In the genomic region with DNA sequence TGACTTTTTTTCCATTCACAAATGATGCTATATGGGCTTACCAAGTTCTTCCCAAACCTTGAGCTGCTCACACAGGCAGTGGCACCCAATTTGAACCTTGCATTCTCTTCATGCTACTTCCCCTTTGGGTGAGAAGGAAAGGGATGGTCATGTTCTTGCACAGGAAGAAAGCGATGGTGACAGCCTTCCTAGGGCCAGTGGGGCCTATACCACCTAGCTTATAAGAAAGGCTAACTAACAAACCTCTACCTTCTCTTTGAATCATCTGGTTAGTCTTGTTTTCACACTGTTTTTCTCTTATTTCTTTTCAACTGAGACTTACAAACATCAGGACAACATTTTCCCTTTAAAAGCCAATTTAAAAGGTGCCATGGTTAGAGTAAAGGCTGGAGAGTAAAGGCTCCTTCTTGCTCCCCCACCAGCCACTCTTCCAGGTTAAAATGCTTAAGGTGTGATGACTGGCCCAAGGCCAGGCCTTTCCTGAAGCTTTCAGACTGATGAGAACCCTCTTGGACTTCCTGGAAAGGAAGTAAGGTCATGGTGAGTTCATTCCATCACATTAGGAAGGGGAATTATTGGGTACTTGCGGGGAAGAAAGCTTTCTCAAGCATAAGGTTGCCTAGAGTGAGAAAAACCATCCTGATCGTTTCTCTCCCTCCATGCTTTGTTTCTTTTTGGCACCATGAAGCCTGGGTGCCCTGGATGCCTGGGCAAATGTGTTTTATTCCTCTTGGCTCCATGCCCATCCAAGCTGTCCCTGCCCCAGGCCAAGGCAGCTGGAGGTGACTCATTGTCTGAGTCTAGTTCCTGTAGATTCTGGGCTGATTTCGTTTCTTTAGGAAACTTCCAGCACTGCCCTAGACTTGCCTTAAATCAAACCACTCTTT, we compare ENCODE assay signal across 1 cellular context.
TF ChIP-seq lines count a peak whose summit lies in the region.

No MANE protein-coding gene starts in this region.

TF ChIP-seq in HCT116, 20 proteins besides CTCF, POLR2A, EP300 and RAD21 (continued from another document):
- TF ChIP-seq, protein P1, sequence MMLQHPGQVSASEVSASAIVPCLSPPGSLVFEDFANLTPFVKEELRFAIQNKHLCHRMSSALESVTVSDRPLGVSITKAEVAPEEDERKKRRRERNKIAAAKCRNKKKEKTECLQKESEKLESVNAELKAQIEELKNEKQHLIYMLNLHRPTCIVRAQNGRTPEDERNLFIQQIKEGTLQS (IDR thresholded peaks at IDR 0.05) = 0 out of 2 replicates have a peak, but pooled peaks have one; percentile 12
- TF ChIP-seq, protein P2, sequence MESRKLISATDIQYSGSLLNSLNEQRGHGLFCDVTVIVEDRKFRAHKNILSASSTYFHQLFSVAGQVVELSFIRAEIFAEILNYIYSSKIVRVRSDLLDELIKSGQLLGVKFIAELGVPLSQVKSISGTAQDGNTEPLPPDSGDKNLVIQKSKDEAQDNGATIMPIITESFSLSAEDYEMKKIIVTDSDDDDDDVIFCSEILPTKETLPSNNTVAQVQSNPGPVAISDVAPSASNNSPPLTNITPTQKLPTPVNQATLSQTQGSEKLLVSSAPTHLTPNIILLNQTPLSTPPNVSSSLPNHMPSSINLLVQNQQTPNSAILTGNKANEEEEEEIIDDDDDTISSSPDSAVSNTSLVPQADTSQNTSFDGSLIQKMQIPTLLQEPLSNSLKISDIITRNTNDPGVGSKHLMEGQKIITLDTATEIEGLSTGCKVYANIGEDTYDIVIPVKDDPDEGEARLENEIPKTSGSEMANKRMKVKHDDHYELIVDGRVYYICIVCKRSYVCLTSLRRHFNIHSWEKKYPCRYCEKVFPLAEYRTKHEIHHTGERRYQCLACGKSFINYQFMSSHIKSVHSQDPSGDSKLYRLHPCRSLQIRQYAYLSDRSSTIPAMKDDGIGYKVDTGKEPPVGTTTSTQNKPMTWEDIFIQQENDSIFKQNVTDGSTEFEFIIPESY (IDR thresholded peaks at IDR 0.05; ENCODE audit: extremely low read depth, insufficient replicate concordance, low read length) = no peak
- peak; percentile 84 for TF ChIP-seq SP1 (IDR thresholded peaks at IDR 0.05; ENCODE audit: low read depth)
- peak; percentile 72 for TF ChIP-seq SRF (IDR thresholded peaks at IDR 0.05; ENCODE audit: low read depth)
- TF ChIP-seq EZH2 (IDR thresholded peaks at IDR 0.05) = no peak
- TF ChIP-seq FOSL1 (IDR thresholded peaks at IDR 0.05; ENCODE audit: low read depth) = peak; percentile 85
